ENCODE assay signal across 27 cellular contexts in the genomic region with DNA sequence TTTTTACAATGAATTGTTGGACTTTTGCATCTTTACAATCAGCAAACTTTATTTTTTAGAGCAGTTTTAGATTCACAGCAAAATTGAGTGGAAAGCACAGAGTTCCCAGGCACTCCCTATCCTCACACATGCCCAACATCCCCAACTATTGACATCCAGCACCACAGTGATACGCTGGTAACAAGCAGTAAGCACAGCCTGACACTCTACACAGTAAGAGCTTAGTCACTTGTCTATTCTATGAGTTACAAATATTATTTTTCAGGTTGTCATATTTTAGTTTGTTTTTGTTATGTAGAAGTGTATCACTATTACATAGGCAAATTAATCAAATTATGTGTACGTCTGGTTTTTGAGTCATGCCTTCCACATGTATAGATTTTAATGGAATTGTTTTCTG. TPM values are rescaled to one million over a fixed set of nuclear protein-coding genes. Genes with fewer than 3 reads are reported as not detected.
"Had no signal": no experiment of that assay in that cellular context is flagged by ENCODE, and none has a peak within 500 bp of the region (broad histone marks: within the 10 kb centered on the region; RNA-seq: fewer than 3 reads in every experiment).

No MANE protein-coding gene starts in this region.

- H3K9me3 Mint-ChIP-seq: activated B cell treated with CpG ODN at 0.5 μM for 24 hours; central memory CD8-positive, alpha-beta T cell had no signal

- H3K4me1 Mint-ChIP-seq: brain had no signal

- H3K36me3 Mint-ChIP-seq: brain had no signal

- FAIRE-seq: astrocyte, RCC 7860, TTC549 had no signal

- H3K27me3 Mint-ChIP-seq: activated naive CD4-positive, alpha-beta T cell treated with anti-CD3 and anti-CD28 coated beads, Interleukin-2, amount 10 ng/mL, durations not matched to agents 7 days and 5 days; central memory CD8-positive, alpha-beta T cell had no signal

- DNase-seq: activated B cell treated with CpG ODN at 0.5 μM for 24 hours; activated CD4-positive, alpha-beta T cell treated with anti-CD3 and anti-CD28 coated beads for 4 hours; activated CD4-positive, alpha-beta T cell treated with anti-CD3 and anti-CD28 coated beads, Interleukin-2, amount 50 U/mL, for 4 hours; activated CD8-positive, alpha-beta memory T cell treated with anti-CD3 and anti-CD28 coated beads for 24 hours; activated gamma-delta T cell; activated naive CD4-positive, alpha-beta T cell treated with anti-CD3 and anti-CD28 coated beads, Interleukin-2, amount 10 ng/mL, durations not matched to agents 7 days and 5 days; activated T-cell treated with anti-CD3 and anti-CD28 coated beads, Interleukin-2, amount 50 U/mL, for 4 hours; amygdala; KG1; NCI-H1048; NCI-H146; NCI-H187 treated with DMSO at 0.1 percent for 48 hours; NCI-H2081 treated with DMSO at 0.1 percent for 48 hours; NCI-H446; NCI-H524; PC-3; SHP77 treated with DMSO at 0.1 percent for 48 hours; T-helper 2 cell; T1000 had no signal

- H3K4me3 Mint-ChIP-seq: activated B cell treated with CpG ODN at 0.5 μM for 24 hours; activated naive CD4-positive, alpha-beta T cell treated with anti-CD3 and anti-CD28 coated beads, Interleukin-2, amount 10 ng/mL, durations not matched to agents 7 days and 5 days; activated T-cell treated with anti-CD3 and anti-CD28 coated beads, Interleukin-2, amount 50 U/mL, for 4 hours; brain; central memory CD8-positive, alpha-beta T cell had no signal

- ATAC-seq: activated T-cell treated with anti-CD3 and anti-CD28 coated beads, Interleukin-2, amount 50 U/mL, for 4 hours; PC-3 had no signal

- H3K27ac Mint-ChIP-seq: activated B cell treated with CpG ODN at 0.5 μM for 24 hours, brain had no signal

RNA-seq across cellular contexts. Expression of gene GIMAP7, which starts 27.0 kb away (rescaled TPM):
- total RNA-seq: activated B cell treated with CpG ODN at 0.5 μM for 24 hours, astrocyte, LHCN-M2, M059J, PC-3, SK-MEL-5 had no signal

RNA-seq across cellular contexts. Expression of gene GIMAP8, which starts 37.2 kb away (rescaled TPM):
- total RNA-seq: activated B cell treated with CpG ODN at 0.5 μM for 24 hours, astrocyte, LHCN-M2, M059J, PC-3, SK-MEL-5 had no signal
